In the genomic region with DNA sequence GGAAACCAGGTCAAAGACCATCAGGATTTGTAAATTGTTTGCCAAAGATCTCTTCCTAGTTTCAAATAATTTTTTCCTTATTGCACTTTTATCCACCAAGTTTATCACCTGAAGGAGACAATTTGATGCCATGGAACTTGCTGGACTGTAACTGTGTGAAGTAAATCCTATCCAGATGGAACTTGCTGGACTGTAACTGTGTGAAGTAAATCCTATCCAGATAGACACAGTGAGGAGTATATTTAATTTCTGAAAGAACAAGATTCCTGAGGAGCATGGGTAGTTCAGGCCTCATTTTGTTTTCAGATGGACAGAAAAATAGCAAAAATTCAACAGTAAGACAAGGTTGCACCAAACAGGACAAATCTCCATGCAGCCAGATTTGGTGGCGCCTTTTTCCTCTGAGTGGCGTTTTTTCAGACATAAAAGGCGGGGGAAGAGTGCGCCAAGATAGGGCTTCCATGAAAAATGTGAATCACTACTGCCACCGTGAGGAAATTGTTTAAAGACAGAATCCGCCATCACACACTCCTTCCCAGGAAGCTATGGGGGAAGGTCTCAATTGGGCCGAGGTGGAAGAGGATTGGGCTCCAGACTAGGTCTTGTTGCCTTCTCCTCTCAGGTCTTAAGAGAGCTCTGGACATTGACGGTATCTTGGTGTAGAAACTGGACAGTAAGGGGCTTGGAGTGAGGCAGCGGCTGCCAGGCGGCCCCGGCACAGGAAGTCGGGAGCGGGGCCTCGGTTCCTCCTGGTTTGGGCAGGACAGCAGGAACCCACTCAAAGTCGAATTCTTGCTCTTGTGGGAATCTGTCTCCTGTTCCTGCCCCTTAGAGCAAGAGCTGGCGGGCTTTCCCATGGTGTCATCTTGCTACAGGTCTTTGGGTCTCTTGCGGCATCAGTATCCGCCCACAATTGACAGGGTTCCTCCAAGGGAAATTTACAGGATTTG, we compare ENCODE assay signal across 9 cellular contexts.
DNase-seq lines count a peak whose midpoint lies in the region; ATAC-seq, FAIRE-seq and TF ChIP-seq lines count a peak whose summit lies in the region.
"Had no signal": no experiment of that assay in that cellular context is flagged by ENCODE, and none has a peak within 500 bp of the region (broad histone marks: within the 10 kb centered on the region; RNA-seq: fewer than 3 reads in every experiment).

No MANE protein-coding gene starts in this region.

- H3K9me3 ChIP-seq in Karpas-422 (ENCODE audit: low read length) (no peaks in the 10 kb centered on the region), skeletal muscle satellite cell (replicated peaks; ENCODE audit: low read length) (no peaks in the 10 kb centered on the region), left ventricle myocardium inferior (replicated peaks) (no peaks in the 10 kb centered on the region)

- H2AFZ ChIP-seq in Karpas-422 (ENCODE audit: low read length) = peak overlapping the region; percentile 93

- peak overlapping the region; percentile 67 for H3K9ac ChIP-seq in Karpas-422 (ENCODE audit: low read length)
- peak overlapping the region; percentile 78 for H3K9ac ChIP-seq in skeletal muscle satellite cell (ENCODE audit: low read depth, low read length)

- H3K4me3 Mint-ChIP-seq in effector memory CD8-positive, alpha-beta T cell = no peak overlapping the region
- H3K4me3 Mint-ChIP-seq: brain had no signal

- ATAC-seq in GM18867 (IDR thresholded peaks at IDR 0.05; ENCODE audit: unreplicated experiment) (peak; percentile 74), Right ventricle myocardium inferior (no peak)
- no peak for ATAC-seq in effector memory CD8-positive, alpha-beta T cell (replicated peaks)

- peaks cover 16% of the 10 kb centered on the region for H3K4me1 ChIP-seq in Karpas-422 (ENCODE audit: low read length)
- H3K4me1 ChIP-seq in skeletal muscle satellite cell (ENCODE audit: control insufficient read depth, insufficient read depth, low read length) = peaks cover 7% of the 10 kb centered on the region
- H3K4me1 ChIP-seq in left ventricle myocardium inferior = no peaks in the 10 kb centered on the region

- H3K4me2 ChIP-seq in Karpas-422 (ENCODE audit: low read depth, low read length, poor library complexity, severe bottlenecking) (peak overlapping the region; percentile 63), skeletal muscle satellite cell (ENCODE audit: low read length) (peak overlapping the region; percentile 89)

- H3K27me3 ChIP-seq in Karpas-422 (ENCODE audit: low read length) (no peaks in the 10 kb centered on the region), skeletal muscle satellite cell (ENCODE audit: control insufficient read depth, insufficient read depth, low read length) (peaks cover 3% of the 10 kb centered on the region), left ventricle myocardium inferior (ENCODE audit: low read depth) (no peaks in the 10 kb centered on the region)

- no peaks in the 10 kb centered on the region for H3K27me3 Mint-ChIP-seq in effector memory CD8-positive, alpha-beta T cell
- H3K27me3 Mint-ChIP-seq: brain had no signal

- no peaks in the 10 kb centered on the region for H4K20me1 ChIP-seq in Karpas-422 (ENCODE audit: insufficient read depth, low read depth, low read length)

- H3K36me3 ChIP-seq in Karpas-422 (ENCODE audit: insufficient read depth, low read length) (no peaks in the 10 kb centered on the region), skeletal muscle satellite cell (ENCODE audit: insufficient read depth, low read length) (no peaks in the 10 kb centered on the region), left ventricle myocardium inferior (no peaks in the 10 kb centered on the region)

- H3K27ac ChIP-seq in Karpas-422 (ENCODE audit: low read length) (no peak overlapping the region), left ventricle myocardium inferior (replicated peaks) (no peak overlapping the region)

- H3K27ac Mint-ChIP-seq in effector memory CD8-positive, alpha-beta T cell = no peak overlapping the region
- H3K27ac Mint-ChIP-seq: brain had no signal

- FAIRE-seq in RCC 7860 (lab: Jason Lieb, UNC) = no peak

- no peaks in the 10 kb centered on the region for H3K79me2 ChIP-seq in Karpas-422 (ENCODE audit: low read length)

- TF ChIP-seq CTCF in left ventricle myocardium inferior (IDR thresholded peaks at IDR 0.05; ENCODE audit: borderline replicate concordance) = no peak

- no peaks in the 10 kb centered on the region for H3K9me2 ChIP-seq in Karpas-422 (replicated peaks; ENCODE audit: insufficient read depth, low read length)

- H3K9me3 Mint-ChIP-seq in effector memory CD8-positive, alpha-beta T cell = no peaks in the 10 kb centered on the region
- H3K9me3 Mint-ChIP-seq: brain had no signal

- H3K4me1 Mint-ChIP-seq in effector memory CD8-positive, alpha-beta T cell (ENCODE audit: low read depth in 2 of 2) = no peaks in the 10 kb centered on the region
- H3K4me1 Mint-ChIP-seq: brain had no signal

- intact Hi-C loops in left ventricle myocardium inferior (cut with micrococcal nuclease) (no loop called here), Right ventricle myocardium inferior (cut with DNase I) (no loop called here)

- no peaks in the 10 kb centered on the region for H3K36me3 Mint-ChIP-seq in effector memory CD8-positive, alpha-beta T cell (ENCODE audit: insufficient read depth)

- H3K4me3 ChIP-seq in Karpas-422 (ENCODE audit: low read length) = peak overlapping the region; percentile 65
- H3K4me3 ChIP-seq in skeletal muscle satellite cell (ENCODE audit: low read length) = peak overlapping the region; percentile 73
- no peak overlapping the region for H3K4me3 ChIP-seq in left ventricle myocardium inferior

- DNase-seq in Karpas-422 (peak; percentile 94), RCC 7860 (ENCODE audit: low spot score) (no peak), left ventricle myocardium inferior (no peak), Right ventricle myocardium inferior (ENCODE audit: missing footprints) (no peak)
- DNase-seq in central memory CD4-positive, alpha-beta T cell = peak; percentile 78
- no peak for DNase-seq in effector memory CD8-positive, alpha-beta T cell

Comparison
In these comparisons a context has a peak if more than half of its experiments do, and no peak if none do; other contexts are left out.
1. DNase-seq: peak in Karpas-422 (single experiment) and central memory CD4-positive, alpha-beta T cell (single experiment); none in effector memory CD8-positive, alpha-beta T cell (0 of 3), RCC 7860 (single experiment), left ventricle myocardium inferior (single experiment) and Right ventricle myocardium inferior (single experiment).